Comparison of ENCODE assay signal across 28 cellular contexts in the genomic region with DNA sequence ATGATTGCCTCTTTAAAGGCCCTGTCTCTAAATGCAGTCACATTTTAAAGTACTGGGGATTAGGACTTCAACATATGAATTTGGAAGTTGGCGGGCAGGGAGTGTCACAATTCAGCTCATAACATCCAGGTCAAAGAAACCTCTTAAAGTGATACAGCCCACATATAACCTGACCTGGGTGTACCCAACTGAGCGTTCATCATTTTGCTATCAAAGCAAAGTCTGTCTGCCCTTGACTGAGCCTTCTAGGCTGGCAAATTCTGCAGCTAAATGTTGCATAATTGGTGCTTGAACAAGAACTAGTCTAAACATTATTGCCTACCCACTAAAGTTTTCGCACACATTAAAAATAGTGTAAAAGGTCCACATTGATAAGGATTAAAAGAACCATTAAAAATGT.
"Had no signal": no experiment of that assay in that cellular context is flagged by ENCODE, and none has a peak within 500 bp of the region (broad histone marks: within the 10 kb centered on the region; RNA-seq: fewer than 3 reads in every experiment).

No MANE protein-coding gene starts in this region.

- H3K4me3 ChIP-seq: ascending aorta, breast epithelium, cardiac muscle cell, esophagus squamous epithelium, gastroesophageal sphincter had no signal

- H3K4me3 Mint-ChIP-seq: activated CD4-positive, alpha-beta memory T cell treated with anti-CD3 and anti-CD28 coated beads for 36 hours; activated CD4-positive, alpha-beta T cell treated with anti-CD3 and anti-CD28 coated beads for 36 hours; activated CD4-positive, alpha-beta T cell treated with anti-CD3 and anti-CD28 coated beads, Interleukin-2, amount 10 ng/mL, durations not matched to agents 24 days and 14 days; activated CD8-positive, alpha-beta memory T cell treated with anti-CD3 and anti-CD28 coated beads, Interleukin-2, amount 10 ng/mL, durations not matched to agents 7 days and 5 days; activated CD8-positive, alpha-beta T cell treated with anti-CD3 and anti-CD28 coated beads, Interleukin-2, amount 10 ng/mL, durations not matched to agents 7 days and 5 days; activated naive CD8-positive, alpha-beta T cell treated with anti-CD3 and anti-CD28 coated beads, Interleukin-2, amount 10 ng/mL, durations not matched to agents 7 days and 5 days; activated T-helper 1 cell treated with anti-CD3 and anti-CD28 coated beads, Interleukin-12 subunit alpha, Interleukin-12 subunit beta, Interleukin-2, Interleukin-4 antibody, amounts not matched to agents 30 ng/mL and 10 ng/mL and 1 ng/mL, durations not matched to agents 14 hours and 24 hours and 36 hours; brain; central memory CD8-positive, alpha-beta T cell; effector memory CD8-positive, alpha-beta T cell had no signal

- DNase-seq: activated CD4-positive, alpha-beta memory T cell treated with anti-CD3 and anti-CD28 coated beads for 36 hours; activated CD4-positive, alpha-beta T cell treated with anti-CD3 and anti-CD28 coated beads for 36 hours; activated CD4-positive, alpha-beta T cell treated with anti-CD3 and anti-CD28 coated beads, Interleukin-2, amount 10 ng/mL, durations not matched to agents 24 days and 14 days; activated CD4-positive, CD25-positive, alpha-beta regulatory T cell; activated CD4-positive, CD25-positive, alpha-beta regulatory T cell treated with anti-CD3 and anti-CD28 coated beads, Interleukin-2, amount 50 U/mL, for 72 hours; activated CD8-positive, alpha-beta memory T cell treated with anti-CD3 and anti-CD28 coated beads, Interleukin-2, amount 10 ng/mL, durations not matched to agents 7 days and 5 days; activated CD8-positive, alpha-beta memory T cell treated with anti-CD3 and anti-CD28 coated beads, Interleukin-2, amount 50 U/mL, for 4 hours; activated CD8-positive, alpha-beta T cell treated with anti-CD3 and anti-CD28 coated beads, Interleukin-2, amount 10 ng/mL, durations not matched to agents 7 days and 5 days; activated effector memory CD4-positive, alpha-beta T cell treated with anti-CD3 and anti-CD28 coated beads, Interleukin-2, amount 50 U/mL, for 16 hours; activated naive CD4-positive, alpha-beta T cell treated with anti-CD3 and anti-CD28 coated beads for 36 hours; activated naive CD8-positive, alpha-beta T cell treated with anti-CD3 and anti-CD28 coated beads, Interleukin-2, amount 10 ng/mL, durations not matched to agents 7 days and 5 days; activated T-cell treated with anti-CD3 and anti-CD28 coated beads, Interleukin-2, amount 50 U/mL, for 1 hour; activated T-cell treated with anti-CD3 and anti-CD28 coated beads, Interleukin-2, amount 50 U/mL, for 48 hours; cortex of kidney; effector CD4-positive, alpha-beta T cell; effector memory CD8-positive, alpha-beta T cell; esophagus squamous epithelium; foreskin melanocyte; T-helper 2 cell had no signal

- H3K9me3 ChIP-seq: esophagus squamous epithelium had no signal

- H3K27ac ChIP-seq: ascending aorta, breast epithelium, cardiac muscle cell, gastroesophageal sphincter had no signal

- H3K9me3 Mint-ChIP-seq: activated naive CD8-positive, alpha-beta T cell treated with anti-CD3 and anti-CD28 coated beads, Interleukin-2, amount 10 ng/mL, durations not matched to agents 7 days and 5 days; central memory CD8-positive, alpha-beta T cell; effector memory CD8-positive, alpha-beta T cell had no signal

- ATAC-seq: activated CD4-positive, alpha-beta T cell treated with anti-CD3 and anti-CD28 coated beads for 36 hours; activated CD8-positive, alpha-beta memory T cell treated with anti-CD3 and anti-CD28 coated beads, Interleukin-2, amount 10 ng/mL, durations not matched to agents 7 days and 5 days; activated CD8-positive, alpha-beta T cell treated with anti-CD3 and anti-CD28 coated beads, Interleukin-2, amount 10 ng/mL, durations not matched to agents 7 days and 5 days; activated naive CD4-positive, alpha-beta T cell treated with anti-CD3 and anti-CD28 coated beads, Interleukin-2, amount 50 U/mL, for 72 hours; effector memory CD8-positive, alpha-beta T cell; gastroesophageal sphincter had no signal

- H3K27me3 Mint-ChIP-seq: activated CD4-positive, alpha-beta memory T cell treated with anti-CD3 and anti-CD28 coated beads for 36 hours; activated CD4-positive, alpha-beta T cell treated with anti-CD3 and anti-CD28 coated beads for 36 hours; activated naive CD8-positive, alpha-beta T cell treated with anti-CD3 and anti-CD28 coated beads, Interleukin-2, amount 10 ng/mL, durations not matched to agents 7 days and 5 days; central memory CD8-positive, alpha-beta T cell; effector memory CD8-positive, alpha-beta T cell had no signal

- H3K36me3 ChIP-seq: breast epithelium, cardiac muscle cell had no signal

- H3K27me3 ChIP-seq: ascending aorta, breast epithelium, cardiac muscle cell, esophagus squamous epithelium, gastroesophageal sphincter had no signal

- H3K27ac Mint-ChIP-seq: activated CD4-positive, alpha-beta memory T cell treated with anti-CD3 and anti-CD28 coated beads for 36 hours; activated CD4-positive, alpha-beta T cell treated with anti-CD3 and anti-CD28 coated beads for 36 hours; activated CD8-positive, alpha-beta memory T cell treated with anti-CD3 and anti-CD28 coated beads, Interleukin-2, amount 10 ng/mL, durations not matched to agents 7 days and 5 days; activated CD8-positive, alpha-beta T cell treated with anti-CD3 and anti-CD28 coated beads, Interleukin-2, amount 10 ng/mL, durations not matched to agents 7 days and 5 days; activated naive CD4-positive, alpha-beta T cell treated with anti-CD3 and anti-CD28 coated beads for 36 hours; activated naive CD8-positive, alpha-beta T cell treated with anti-CD3 and anti-CD28 coated beads, Interleukin-2, amount 10 ng/mL, durations not matched to agents 7 days and 5 days; activated T-helper 1 cell treated with anti-CD3 and anti-CD28 coated beads, Interleukin-12 subunit alpha, Interleukin-12 subunit beta, Interleukin-2, Interleukin-4 antibody, amounts not matched to agents 30 ng/mL and 10 ng/mL and 1 ng/mL, durations not matched to agents 14 hours and 24 hours and 36 hours; activated T-helper 2 cell treated with anti-CD3 and anti-CD28 coated beads, Interferon-gamma antibody, Interleukin-2, Interleukin-4, amounts not matched to agents 10 μg/mL and 5 μg/mL and 100 μg/mL, durations not matched to agents 14 hours and 24 hours and 36 hours; effector memory CD8-positive, alpha-beta T cell had no signal
